30 cellular contexts compared by ENCODE assay signal in the genomic region with DNA sequence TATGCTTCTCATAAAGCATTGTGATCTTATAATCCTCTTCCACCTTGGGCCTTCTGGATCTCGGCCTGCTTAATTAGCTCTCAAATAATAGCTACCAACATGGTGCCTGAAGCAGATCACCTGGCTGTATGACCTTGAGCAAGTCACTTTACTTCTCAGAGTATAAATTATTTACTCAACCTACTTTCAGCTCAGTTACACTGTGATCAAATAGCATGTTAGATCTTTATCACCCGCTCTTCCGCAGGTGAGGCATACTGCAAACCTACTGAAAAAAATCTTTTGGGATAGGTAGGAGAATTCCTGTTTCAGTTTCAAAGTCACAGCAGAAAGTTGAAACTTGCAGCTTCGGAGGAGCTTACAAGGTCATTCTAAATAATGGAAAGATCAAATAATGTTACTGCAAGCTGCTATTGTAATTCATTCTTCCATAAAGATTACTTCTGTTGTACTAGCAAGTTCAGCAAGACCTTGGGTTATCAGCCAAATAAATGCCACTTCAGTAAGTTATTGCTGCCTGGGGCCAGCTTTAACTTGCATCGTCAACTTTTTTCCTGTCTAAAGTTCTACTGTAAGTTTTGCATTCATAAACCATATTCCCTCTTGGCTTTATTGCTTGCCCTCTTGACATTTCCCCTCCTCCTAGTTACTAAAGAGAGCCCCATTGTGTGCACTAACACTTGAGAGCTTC.
DNase-seq lines count a peak whose midpoint lies in the region; ATAC-seq and TF ChIP-seq lines count a peak whose summit lies in the region.
"Had no signal": no experiment of that assay in that cellular context is flagged by ENCODE, and none has a peak within 500 bp of the region (broad histone marks: within the 10 kb centered on the region; RNA-seq: fewer than 3 reads in every experiment).

No MANE protein-coding gene starts in this region.

- H3K4me1 ChIP-seq in HAP-1: no peaks in the 10 kb centered on the region; the same call in 1 of the 2 replicates
- peaks cover 20% of the 10 kb centered on the region for H3K4me1 ChIP-seq in OCI-LY7 (ENCODE audit: insufficient read depth, low read length, poor library complexity, severe bottlenecking)
- H3K4me1 ChIP-seq: ascending aorta; BLaER1 treated with 17β-estradiol and CSF1 and Interleukin-3, amounts not matched to agents 10 nM and 100 nM; gastrocnemius medialis had no signal

- intact Hi-C loops in OCI-LY7 (cut with micrococcal nuclease; ENCODE audit: unreplicated experiment): no loop called here

- H3K4me3 ChIP-seq in HAP-1 (no peak overlapping the region), OCI-LY7 (ENCODE audit: low read depth, low read length, poor library complexity, severe bottlenecking) (no peak overlapping the region)
- H3K4me3 ChIP-seq: ascending aorta; BLaER1 treated with 17β-estradiol and CSF1 and Interleukin-3, amounts not matched to agents 10 nM and 100 nM; coronary artery; gastrocnemius medialis; hepatocyte; skin epidermis had no signal

- no peaks in the 10 kb centered on the region for H3K9me3 Mint-ChIP-seq in nephron
- no peaks in the 10 kb centered on the region for H3K9me3 Mint-ChIP-seq in activated CD8-positive, alpha-beta T cell treated with anti-CD3 and anti-CD28 coated beads, Interleukin-2, amount 10 ng/mL, durations not matched to agents 7 days and 5 days (ENCODE audit: insufficient read depth)
- H3K9me3 Mint-ChIP-seq: activated CD4-positive, alpha-beta T cell treated with anti-CD3 and anti-CD28 coated beads, Interleukin-2, amount 10 ng/mL, durations not matched to agents 7 days and 5 days; activated T-cell treated with anti-CD3 and anti-CD28 coated beads, Interleukin-2, amount 50 U/mL, for 24 hours had no signal

- H3K4me3 Mint-ChIP-seq in nephron: no peak overlapping the region
- H3K4me3 Mint-ChIP-seq in activated CD8-positive, alpha-beta T cell treated with anti-CD3 and anti-CD28 coated beads, Interleukin-2, amount 10 ng/mL, durations not matched to agents 7 days and 5 days: no peak overlapping the region
- H3K4me3 Mint-ChIP-seq: activated B cell treated with CpG ODN at 0.5 μM for 24 hours; activated CD4-positive, alpha-beta T cell treated with anti-CD3 and anti-CD28 coated beads, Interleukin-2, amount 10 ng/mL, durations not matched to agents 7 days and 5 days; activated naive CD8-positive, alpha-beta T cell; activated T-cell treated with anti-CD3 and anti-CD28 coated beads, Interleukin-2, amount 50 U/mL, for 24 hours; natural killer cell treated with Interleukin-12 subunit alpha and Interleukin-12 subunit beta and Interleukin-15 and Interleukin-18, amount 100 ng/mL, for 72 hours; stimulated activated memory B cell treated with anti-CD40 and anti-IgM and Interleukin-4, amounts not matched to agents 10 μg/mL and 1 μg/mL and 100 μg/mL, for 72 hours had no signal

- DNase-seq in HAP-1 (ENCODE audit: low spot score in 2 of 2): peak; percentile 27 to 72
- DNase-seq in OCI-LY7 (ENCODE audit: low spot score): no peak
- no peak for DNase-seq in epithelial cell of prostate (ENCODE audit: low read depth, low spot score)
- no peak for DNase-seq in GM10266 (ENCODE audit: extremely low spot score)
- DNase-seq in activated CD8-positive, alpha-beta T cell treated with anti-CD3 and anti-CD28 coated beads, Interleukin-2, amount 10 ng/mL, durations not matched to agents 7 days and 5 days: no peak
- DNase-seq in AML-193 (lab: John Stamatoyannopoulos, UW): no peak
- DNase-seq: activated B cell treated with CpG ODN at 0.5 μM for 24 hours; activated CD4-positive, alpha-beta T cell treated with anti-CD3 and anti-CD28 coated beads, Interleukin-2, amount 10 ng/mL, durations not matched to agents 7 days and 5 days; activated effector memory CD4-positive, alpha-beta T cell treated with anti-CD3 and anti-CD28 coated beads, Interleukin-2, amount 50 U/mL, for 16 hours; activated T-cell treated with anti-CD3 and anti-CD28 coated beads, Interleukin-2, amount 50 U/mL, for 24 hours; COR-L47; effector memory CD4-positive, alpha-beta T cell; erythroblast; gastrocnemius medialis; mammary epithelial cell; NCI-H1105; NCI-H1930; NCI-H526 treated with DMSO at 0.1 percent for 48 hours; SHP77 had no signal

- H3K4me1 Mint-ChIP-seq in nephron: peaks cover 27% of the 10 kb centered on the region
- no peaks in the 10 kb centered on the region for H3K4me1 Mint-ChIP-seq in activated CD8-positive, alpha-beta T cell treated with anti-CD3 and anti-CD28 coated beads, Interleukin-2, amount 10 ng/mL, durations not matched to agents 7 days and 5 days (ENCODE audit: low read depth)
- H3K4me1 Mint-ChIP-seq: activated B cell treated with CpG ODN at 0.5 μM for 24 hours; activated CD4-positive, alpha-beta T cell treated with anti-CD3 and anti-CD28 coated beads, Interleukin-2, amount 10 ng/mL, durations not matched to agents 7 days and 5 days; stimulated activated memory B cell treated with anti-CD40 and anti-IgM and Interleukin-4, amounts not matched to agents 10 μg/mL and 1 μg/mL and 100 μg/mL, for 72 hours had no signal

- H3K27ac ChIP-seq in OCI-LY7 (ENCODE audit: low read depth, low read length, poor library complexity, severe bottlenecking) (no peak overlapping the region), epithelial cell of prostate (peak overlapping the region; percentile 6)
- H3K27ac ChIP-seq: ascending aorta; BLaER1 treated with 17β-estradiol and CSF1 and Interleukin-3, amounts not matched to agents 10 nM and 100 nM; coronary artery; gastrocnemius medialis; hepatocyte had no signal

- no peaks in the 10 kb centered on the region for H3K79me2 ChIP-seq in OCI-LY7 (ENCODE audit: insufficient read depth, low read depth, low read length)
- H3K79me2 ChIP-seq: hepatocyte had no signal

- ATAC-seq in HG02870 (IDR thresholded peaks at IDR 0.05; ENCODE audit: unreplicated experiment): no peak
- ATAC-seq in activated CD8-positive, alpha-beta T cell treated with anti-CD3 and anti-CD28 coated beads, Interleukin-2, amount 10 ng/mL, durations not matched to agents 7 days and 5 days: no peak
- ATAC-seq: gastrocnemius medialis; natural killer cell treated with Interleukin-12 subunit alpha and Interleukin-12 subunit beta and Interleukin-15 and Interleukin-18, amount 100 ng/mL, for 72 hours; Panc1; stimulated activated memory B cell treated with anti-CD40 and anti-IgM and Interleukin-4, amounts not matched to agents 10 μg/mL and 1 μg/mL and 100 μg/mL, for 72 hours had no signal

- H2AFZ ChIP-seq in OCI-LY7 (ENCODE audit: low read length): peak overlapping the region; percentile 44; the same call in 1 of the 2 replicates
- H2AFZ ChIP-seq: hepatocyte had no signal

- H3K9me3 ChIP-seq in HAP-1 (no peaks in the 10 kb centered on the region), OCI-LY7 (ENCODE audit: low read length) (no peaks in the 10 kb centered on the region)
- H3K9me3 ChIP-seq: ascending aorta; BLaER1 treated with 17β-estradiol and CSF1 and Interleukin-3, amounts not matched to agents 10 nM and 100 nM; gastrocnemius medialis had no signal

- H3K36me3 Mint-ChIP-seq in nephron (ENCODE audit: low read depth): no peaks in the 10 kb centered on the region
- no peaks in the 10 kb centered on the region for H3K36me3 Mint-ChIP-seq in activated CD8-positive, alpha-beta T cell treated with anti-CD3 and anti-CD28 coated beads, Interleukin-2, amount 10 ng/mL, durations not matched to agents 7 days and 5 days (ENCODE audit: low read depth)
- H3K36me3 Mint-ChIP-seq: activated naive CD8-positive, alpha-beta T cell; natural killer cell treated with Interleukin-12 subunit alpha and Interleukin-12 subunit beta and Interleukin-15 and Interleukin-18, amount 100 ng/mL, for 72 hours; stimulated activated memory B cell treated with anti-CD40 and anti-IgM and Interleukin-4, amounts not matched to agents 10 μg/mL and 1 μg/mL and 100 μg/mL, for 72 hours had no signal

- no peaks in the 10 kb centered on the region for H3K36me3 ChIP-seq in HAP-1 (replicated peaks)
- no peaks in the 10 kb centered on the region for H3K36me3 ChIP-seq in OCI-LY7 (ENCODE audit: insufficient read depth, low read length)
- H3K36me3 ChIP-seq: ascending aorta; BLaER1 treated with 17β-estradiol and CSF1 and Interleukin-3, amounts not matched to agents 10 nM and 100 nM; gastrocnemius medialis had no signal

- H3K27me3 Mint-ChIP-seq in nephron (ENCODE audit: low read depth): no peaks in the 10 kb centered on the region
- H3K27me3 Mint-ChIP-seq in activated CD8-positive, alpha-beta T cell treated with anti-CD3 and anti-CD28 coated beads, Interleukin-2, amount 10 ng/mL, durations not matched to agents 7 days and 5 days (ENCODE audit: low read depth): no peaks in the 10 kb centered on the region
- H3K27me3 Mint-ChIP-seq: activated CD4-positive, alpha-beta T cell treated with anti-CD3 and anti-CD28 coated beads, Interleukin-2, amount 10 ng/mL, durations not matched to agents 7 days and 5 days had no signal

- no peaks in the 10 kb centered on the region for H4K20me1 ChIP-seq in OCI-LY7 (ENCODE audit: insufficient read depth, low read length)
- H4K20me1 ChIP-seq: BLaER1 treated with 17β-estradiol and CSF1 and Interleukin-3, amounts not matched to agents 10 nM and 100 nM had no signal

- BruUV-seq in OCI-LY7 (replicated peaks; lab: Mats Ljungman, UMichigan): no TSS peak

- peaks cover 15% of the 10 kb centered on the region for H3K27me3 ChIP-seq in HAP-1 (ENCODE audit: low read depth)
- H3K27me3 ChIP-seq: ascending aorta; BLaER1 treated with 17β-estradiol and CSF1 and Interleukin-3, amounts not matched to agents 10 nM and 100 nM; gastrocnemius medialis; hepatocyte had no signal

- H3K9me2 ChIP-seq in OCI-LY7 (ENCODE audit: insufficient read depth, low read length): no peaks in the 10 kb centered on the region

- no peak for TF ChIP-seq CTCF in OCI-LY7 (conservative IDR thresholded peaks at IDR 0.05; ENCODE audit: low read length)
- no peak for TF ChIP-seq CTCF in nephron (IDR thresholded peaks at IDR 0.05; ENCODE audit: unreplicated experiment in 3 of 3)
- TF ChIP-seq CTCF in GM10266 (IDR thresholded peaks at IDR 0.05; ENCODE audit: control insufficient read depth, insufficient read depth, low read depth, missing control alignments): no peak

- peak overlapping the region; percentile 18 to 86 (median 68) for H3K27ac Mint-ChIP-seq in nephron
- no peak overlapping the region for H3K27ac Mint-ChIP-seq in activated CD8-positive, alpha-beta T cell treated with anti-CD3 and anti-CD28 coated beads, Interleukin-2, amount 10 ng/mL, durations not matched to agents 7 days and 5 days
- H3K27ac Mint-ChIP-seq: activated B cell treated with CpG ODN at 0.5 μM for 24 hours; activated CD4-positive, alpha-beta T cell treated with anti-CD3 and anti-CD28 coated beads, Interleukin-2, amount 10 ng/mL, durations not matched to agents 7 days and 5 days; activated naive CD8-positive, alpha-beta T cell; activated T-cell treated with anti-CD3 and anti-CD28 coated beads, Interleukin-2, amount 50 U/mL, for 24 hours; natural killer cell treated with Interleukin-12 subunit alpha and Interleukin-12 subunit beta and Interleukin-15 and Interleukin-18, amount 100 ng/mL, for 72 hours; stimulated activated memory B cell treated with anti-CD40 and anti-IgM and Interleukin-4, amounts not matched to agents 10 μg/mL and 1 μg/mL and 100 μg/mL, for 72 hours had no signal

- POLR2A ChIA-PET in OCI-LY7 (lab: Charles Lee): interaction anchor here (0.6 to 1.5 kb wide), 5 partner anchors 8 to 597 kb away, joined by 3 read pairs; no protein-coding TSS in a partner anchor
- POLR2A ChIA-PET in activated CD8-positive, alpha-beta T cell treated with anti-CD3 and anti-CD28 coated beads, Interleukin-2, amount 10 ng/mL, durations not matched to agents 7 days and 5 days (lab: Charles Lee): no interaction called here

- H3K4me2 ChIP-seq in OCI-LY7 (ENCODE audit: low read length): no peak overlapping the region
- H3K4me2 ChIP-seq: BLaER1 treated with 17β-estradiol and CSF1 and Interleukin-3, amounts not matched to agents 10 nM and 100 nM; hepatocyte had no signal

- in situ Hi-C loops in HAP-1 (cut with MboI; ENCODE audit: low sequenced_read_pairs): no loop called here

- CTCF ChIA-PET in OCI-LY7 (lab: Charles Lee; ENCODE audit: unreplicated experiment): no interaction called here
- CTCF ChIA-PET in activated CD8-positive, alpha-beta T cell treated with anti-CD3 and anti-CD28 coated beads, Interleukin-2, amount 10 ng/mL, durations not matched to agents 7 days and 5 days (lab: Charles Lee): no interaction called here

Comparison
In these comparisons a context has a peak if more than half of its experiments do, and no peak if none do; other contexts are left out.
1. DNase-seq: peak in HAP-1 (2 of 2); none in OCI-LY7 (single experiment), epithelial cell of prostate (single experiment), GM10266 (single experiment), activated CD8-positive, alpha-beta T cell treated with anti-CD3 and anti-CD28 coated beads, Interleukin-2, amount 10 ng/mL, durations not matched to agents 7 days and 5 days (single experiment) and AML-193 (0 of 2).